2 cellular contexts compared by ENCODE assay signal in genomic region chr12:107344035-107344808, GRCh38.
TF ChIP-seq lines count a peak whose summit lies in the region.

No MANE protein-coding gene starts in this region.

TF ChIP-seq in A549, 52 proteins besides CTCF, POLR2A, EP300 and RAD21 (continued from another document):
- TF ChIP-seq ELK1 (IDR thresholded peaks at IDR 0.05; ENCODE audit: low read depth, low read length) (no peak), HOXB13 (CRISPR knock-in tag; IDR thresholded peaks at IDR 0.05; ENCODE audit: low read depth) (0 out of 2 replicates have a peak, but pooled peaks have one; percentile 47), RARB (CRISPR knock-in tag; IDR thresholded peaks at IDR 0.05) (peak; percentile 94), PBX3 (IDR thresholded peaks at IDR 0.05) (peak; percentile 65; the same call in 1 of the 2 replicates), ESRRA (IDR thresholded peaks at IDR 0.05; ENCODE audit: borderline replicate concordance, low read length) (0 out of 2 replicates have a peak, but pooled peaks have one; percentile 41), FOSL2 (IDR thresholded peaks at IDR 0.05) (peak; percentile 91), FOSL2 (CRISPR knock-in tag; IDR thresholded peaks at IDR 0.05) (peak; percentile 93), HEYL (CRISPR knock-in tag; IDR thresholded peaks at IDR 0.05) (peak; percentile 24; the same call in 1 of the 2 replicates), CHD2 (IDR thresholded peaks at IDR 0.05; ENCODE audit: low read length, partially characterized antibody) (no peak), JUNB (IDR thresholded peaks at IDR 0.05) (peak; percentile 95), JUN (IDR thresholded peaks at IDR 0.05) (peak; percentile 82 to 87; a peak in 4 of 5 replicates), SREBF2 (IDR thresholded peaks at IDR 0.05) (no peak), PHF8 (IDR thresholded peaks at IDR 0.05; ENCODE audit: borderline replicate concordance, low read depth) (no peak), ZNF302 (CRISPR knock-in tag; IDR thresholded peaks at IDR 0.05) (peak; percentile 78; the same call in 1 of the 2 replicates), NFE2L2 (conservative IDR thresholded peaks at IDR 0.05; ENCODE audit: low read length) (no peak), TP53 (CRISPR knock-in tag; IDR thresholded peaks at IDR 0.05) (no peak)
- TF ChIP-seq, protein P1, sequence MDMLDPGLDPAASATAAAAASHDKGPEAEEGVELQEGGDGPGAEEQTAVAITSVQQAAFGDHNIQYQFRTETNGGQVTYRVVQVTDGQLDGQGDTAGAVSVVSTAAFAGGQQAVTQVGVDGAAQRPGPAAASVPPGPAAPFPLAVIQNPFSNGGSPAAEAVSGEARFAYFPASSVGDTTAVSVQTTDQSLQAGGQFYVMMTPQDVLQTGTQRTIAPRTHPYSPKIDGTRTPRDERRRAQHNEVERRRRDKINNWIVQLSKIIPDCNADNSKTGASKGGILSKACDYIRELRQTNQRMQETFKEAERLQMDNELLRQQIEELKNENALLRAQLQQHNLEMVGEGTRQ (IDR thresholded peaks at IDR 0.05) = peak; percentile 60
- TF ChIP-seq, protein P2, sequence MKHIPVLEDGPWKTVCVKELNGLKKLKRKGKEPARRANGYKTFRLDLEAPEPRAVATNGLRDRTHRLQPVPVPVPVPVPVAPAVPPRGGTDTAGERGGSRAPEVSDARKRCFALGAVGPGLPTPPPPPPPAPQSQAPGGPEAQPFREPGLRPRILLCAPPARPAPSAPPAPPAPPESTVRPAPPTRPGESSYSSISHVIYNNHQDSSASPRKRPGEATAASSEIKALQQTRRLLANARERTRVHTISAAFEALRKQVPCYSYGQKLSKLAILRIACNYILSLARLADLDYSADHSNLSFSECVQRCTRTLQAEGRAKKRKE (CRISPR knock-in tag; IDR thresholded peaks at IDR 0.05; ENCODE audit: low read depth) = peak; percentile 33; the same call in 1 of the 2 replicates

TF ChIP-seq in HCT116, 20 proteins besides CTCF, POLR2A, EP300 and RAD21 (continued from another document):
- TF ChIP-seq YY1 (IDR thresholded peaks at IDR 0.05; ENCODE audit: extremely low read depth, insufficient replicate concordance, low read depth, low read length) (peak; percentile 61), MAX (IDR thresholded peaks at IDR 0.05) (peak; percentile 94), FOSL1 (IDR thresholded peaks at IDR 0.05; ENCODE audit: low read depth) (peak; percentile 84), CEBPB (IDR thresholded peaks at IDR 0.05; ENCODE audit: low read depth) (peak; percentile 72), EGR1 (IDR thresholded peaks at IDR 0.05; ENCODE audit: low read depth) (no peak), CBX3 (IDR thresholded peaks at IDR 0.05; ENCODE audit: low read depth) (peak; percentile 97), ZBTB33 (IDR thresholded peaks at IDR 0.05; ENCODE audit: extremely low read depth, insufficient replicate concordance, low read length) (no peak), SIN3A (IDR thresholded peaks at IDR 0.05; ENCODE audit: low read depth) (peak; percentile 81), ELF1 (IDR thresholded peaks at IDR 0.05; ENCODE audit: borderline replicate concordance, low read depth) (no peak)
